In the genomic region with DNA sequence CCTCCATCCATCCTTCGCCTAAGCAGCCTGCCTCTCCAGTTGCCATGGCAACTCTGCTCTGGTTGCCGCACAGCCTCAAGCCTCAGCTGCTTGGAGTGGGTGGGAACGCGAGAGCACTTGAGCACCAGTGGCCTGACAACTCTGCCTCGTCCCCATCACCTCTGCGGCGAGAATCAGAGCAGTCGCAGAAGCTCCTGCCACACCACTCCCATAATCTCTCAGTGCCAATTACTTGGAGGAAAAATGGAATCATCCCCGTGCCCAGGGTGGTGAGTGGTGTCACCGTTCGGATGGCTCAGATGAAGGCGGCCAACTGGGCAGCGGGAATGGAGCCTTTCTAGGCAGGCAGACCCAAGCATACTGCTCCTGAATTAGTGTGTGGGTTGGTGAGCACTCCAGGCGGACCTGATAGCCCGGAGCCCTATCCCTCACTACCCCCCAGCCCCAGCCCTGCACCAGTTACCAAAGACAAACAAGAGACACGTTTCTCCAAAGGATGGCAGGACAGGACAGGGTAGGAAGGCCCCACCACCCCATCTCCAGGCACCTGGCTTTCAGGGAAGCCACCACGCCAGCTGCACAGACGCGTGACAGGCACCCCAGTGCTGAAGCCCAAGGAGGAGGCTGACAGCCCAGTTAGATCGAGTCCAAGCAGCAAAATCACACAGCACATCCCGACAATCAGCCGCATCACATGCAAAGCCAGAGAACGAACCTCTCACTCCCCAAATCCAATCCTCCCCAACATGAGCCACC, we compare ENCODE assay signal across 15 cellular contexts.
DNase-seq lines count a peak whose midpoint lies in the region; ATAC-seq, FAIRE-seq and TF ChIP-seq lines count a peak whose summit lies in the region.
"Had no signal": no experiment of that assay in that cellular context is flagged by ENCODE, and none has a peak within 500 bp of the region (broad histone marks: within the 10 kb centered on the region; RNA-seq: fewer than 3 reads in every experiment).

No MANE protein-coding gene starts in this region.

- H3K27me3 ChIP-seq in layer of hippocampus (ENCODE audit: control insufficient read depth, insufficient read depth, low read length), result no peaks in the 10 kb centered on the region
- H3K27me3 ChIP-seq: tibial nerve had no signal

- ATAC-seq in HG03354 (IDR thresholded peaks at IDR 0.05; ENCODE audit: poor library complexity, severe bottlenecking, unreplicated experiment), result no peak

- H3K27ac ChIP-seq in layer of hippocampus (ENCODE audit: low read depth, low read length), result peak overlapping the region; percentile 10
- H3K27ac ChIP-seq: C4-2B had no signal

- DNase-seq in NCI-H524 (lab: John Stamatoyannopoulos, UW) (peak; percentile 49 to 72), NCI-H524 treated with DMSO at 0.1 percent for 48 hours (lab: John Stamatoyannopoulos, UW) (no peak), SK-N-DZ (ENCODE audit: low spot score) (peak; percentile 82), superior temporal gyrus (ENCODE audit: extremely low spot score) (peak; percentile 66), GM12892 (ENCODE audit: insufficient read length) (no peak), glomerular visceral epithelial cell (ENCODE audit: extremely low spot score) (no peak)
- DNase-seq: activated gamma-delta T cell treated with Interleukin-2 at 50 U/mL for 16 hours, DMS53, HCEC 1CT, mesenchymal stem cell, NCI-H2081 treated with DMSO at 0.1 percent for 48 hours had no signal

- no peak for FAIRE-seq in GM12892 (lab: Jason Lieb, UNC)

- TF ChIP-seq POLR2A in GM12892 (IDR thresholded peaks at IDR 0.05; ENCODE audit: low read depth, low read length), result no peak

Comparison
In these comparisons a context has a peak if more than half of its experiments do, and no peak if none do; other contexts are left out.
1. DNase-seq: peak in NCI-H524 (2 of 2), SK-N-DZ (single experiment) and superior temporal gyrus (single experiment); none in NCI-H524 treated with DMSO at 0.1 percent for 48 hours (single experiment), GM12892 (single experiment) and glomerular visceral epithelial cell (single experiment).